ENCODE assay signal across 2 cellular contexts in the genomic region with DNA sequence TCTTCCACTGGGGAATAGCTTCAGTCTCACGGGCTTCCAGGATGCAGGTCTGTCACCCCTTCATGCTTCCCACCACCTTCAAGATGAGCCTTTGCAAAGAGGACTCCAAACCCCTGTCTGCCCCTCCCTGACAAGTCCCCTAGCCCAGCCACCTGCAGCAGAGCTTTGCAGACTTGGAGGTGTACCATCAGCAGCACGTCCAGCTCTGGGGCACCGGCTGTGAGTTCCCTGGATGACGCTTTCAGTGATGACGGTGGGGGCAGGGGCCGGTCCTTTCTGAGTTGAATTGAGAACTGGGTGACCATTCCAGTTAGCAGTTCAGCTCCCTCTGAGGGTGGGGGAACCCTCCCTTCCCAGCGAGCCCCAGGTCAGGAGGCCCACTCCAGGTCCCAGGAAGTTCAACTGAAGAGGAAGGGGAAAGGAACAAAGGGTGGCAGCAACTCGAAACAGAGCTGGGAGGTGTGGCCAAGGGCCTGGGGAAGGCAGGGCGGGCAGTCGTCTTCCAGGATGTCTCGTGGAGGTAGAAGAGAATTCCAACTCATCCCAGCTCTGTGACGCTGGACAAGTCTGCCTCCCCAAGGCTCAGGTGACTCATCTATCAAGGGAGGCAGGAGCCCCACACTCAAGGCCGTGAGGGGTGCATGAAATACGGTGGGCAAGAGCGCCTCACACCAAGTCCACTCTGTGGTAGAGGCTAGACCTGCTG.
A peak's percentile ranks its signal among the peaks of the same experiment; 100 is the strongest.
TF ChIP-seq lines count a peak whose summit lies in the region.

No MANE protein-coding gene starts in this region.

TF ChIP-seq in HepG2, 621 proteins besides CTCF, POLR2A, EP300 and RAD21 (continues in another document):
- TF ChIP-seq JUND (CRISPR knock-in tag; IDR thresholded peaks at IDR 0.05) (0 out of 2 replicates have a peak, but pooled peaks have one; percentile 33), ZNF225 (CRISPR knock-in tag; IDR thresholded peaks at IDR 0.05) (peak; percentile 30; the same call in 1 of the 2 replicates), ZNF274 (CRISPR knock-in tag; IDR thresholded peaks at IDR 0.05) (0 out of 2 replicates have a peak, but pooled peaks have one; percentile 60), ZNF737 (CRISPR knock-in tag; IDR thresholded peaks at IDR 0.05; ENCODE audit: borderline replicate concordance) (0 out of 2 replicates have a peak, but pooled peaks have one; percentile 21), FOSL2 (CRISPR knock-in tag; IDR thresholded peaks at IDR 0.05) (peak; percentile 60), ZNF891 (CRISPR knock-in tag; IDR thresholded peaks at IDR 0.05) (0 out of 2 replicates have a peak, but pooled peaks have one; percentile 47), ZNF33B (CRISPR knock-in tag; IDR thresholded peaks at IDR 0.05) (0 out of 2 replicates have a peak, but pooled peaks have one; percentile 64), ZNF230 (CRISPR knock-in tag; IDR thresholded peaks at IDR 0.05) (no peak), NBN (conservative IDR thresholded peaks at IDR 0.05) (no peak), ZNF660 (CRISPR knock-in tag; IDR thresholded peaks at IDR 0.05; ENCODE audit: borderline replicate concordance, low read depth) (no peak), ZNF333 (CRISPR knock-in tag; IDR thresholded peaks at IDR 0.05; ENCODE audit: borderline replicate concordance) (no peak)
- TF ChIP-seq, protein P1, sequence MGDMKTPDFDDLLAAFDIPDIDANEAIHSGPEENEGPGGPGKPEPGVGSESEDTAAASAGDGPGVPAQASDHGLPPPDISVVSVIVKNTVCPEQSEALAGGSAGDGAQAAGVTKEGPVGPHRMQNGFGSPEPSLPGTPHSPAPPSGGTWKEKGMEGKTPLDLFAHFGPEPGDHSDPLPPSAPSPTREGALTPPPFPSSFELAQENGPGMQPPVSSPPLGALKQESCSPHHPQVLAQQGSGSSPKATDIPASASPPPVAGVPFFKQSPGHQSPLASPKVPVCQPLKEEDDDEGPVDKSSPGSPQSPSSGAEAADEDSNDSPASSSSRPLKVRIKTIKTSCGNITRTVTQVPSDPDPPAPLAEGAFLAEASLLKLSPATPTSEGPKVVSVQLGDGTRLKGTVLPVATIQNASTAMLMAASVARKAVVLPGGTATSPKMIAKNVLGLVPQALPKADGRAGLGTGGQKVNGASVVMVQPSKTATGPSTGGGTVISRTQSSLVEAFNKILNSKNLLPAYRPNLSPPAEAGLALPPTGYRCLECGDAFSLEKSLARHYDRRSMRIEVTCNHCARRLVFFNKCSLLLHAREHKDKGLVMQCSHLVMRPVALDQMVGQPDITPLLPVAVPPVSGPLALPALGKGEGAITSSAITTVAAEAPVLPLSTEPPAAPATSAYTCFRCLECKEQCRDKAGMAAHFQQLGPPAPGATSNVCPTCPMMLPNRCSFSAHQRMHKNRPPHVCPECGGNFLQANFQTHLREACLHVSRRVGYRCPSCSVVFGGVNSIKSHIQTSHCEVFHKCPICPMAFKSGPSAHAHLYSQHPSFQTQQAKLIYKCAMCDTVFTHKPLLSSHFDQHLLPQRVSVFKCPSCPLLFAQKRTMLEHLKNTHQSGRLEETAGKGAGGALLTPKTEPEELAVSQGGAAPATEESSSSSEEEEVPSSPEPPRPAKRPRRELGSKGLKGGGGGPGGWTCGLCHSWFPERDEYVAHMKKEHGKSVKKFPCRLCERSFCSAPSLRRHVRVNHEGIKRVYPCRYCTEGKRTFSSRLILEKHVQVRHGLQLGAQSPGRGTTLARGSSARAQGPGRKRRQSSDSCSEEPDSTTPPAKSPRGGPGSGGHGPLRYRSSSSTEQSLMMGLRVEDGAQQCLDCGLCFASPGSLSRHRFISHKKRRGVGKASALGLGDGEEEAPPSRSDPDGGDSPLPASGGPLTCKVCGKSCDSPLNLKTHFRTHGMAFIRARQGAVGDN (CRISPR knock-in tag; IDR thresholded peaks at IDR 0.05) = peak; percentile 43
- TF ChIP-seq, protein P2, sequence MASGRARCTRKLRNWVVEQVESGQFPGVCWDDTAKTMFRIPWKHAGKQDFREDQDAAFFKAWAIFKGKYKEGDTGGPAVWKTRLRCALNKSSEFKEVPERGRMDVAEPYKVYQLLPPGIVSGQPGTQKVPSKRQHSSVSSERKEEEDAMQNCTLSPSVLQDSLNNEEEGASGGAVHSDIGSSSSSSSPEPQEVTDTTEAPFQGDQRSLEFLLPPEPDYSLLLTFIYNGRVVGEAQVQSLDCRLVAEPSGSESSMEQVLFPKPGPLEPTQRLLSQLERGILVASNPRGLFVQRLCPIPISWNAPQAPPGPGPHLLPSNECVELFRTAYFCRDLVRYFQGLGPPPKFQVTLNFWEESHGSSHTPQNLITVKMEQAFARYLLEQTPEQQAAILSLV (CRISPR knock-in tag; IDR thresholded peaks at IDR 0.05; ENCODE audit: borderline replicate concordance) = 0 out of 2 replicates have a peak, but pooled peaks have one; percentile 20

TF ChIP-seq in K562, 482 proteins besides CTCF, POLR2A, EP300 and RAD21:
- no peak for TF ChIP-seq JUNB (CRISPR knock-in tag; conservative IDR thresholded peaks at IDR 0.05)
- TF ChIP-seq, protein P3, sequence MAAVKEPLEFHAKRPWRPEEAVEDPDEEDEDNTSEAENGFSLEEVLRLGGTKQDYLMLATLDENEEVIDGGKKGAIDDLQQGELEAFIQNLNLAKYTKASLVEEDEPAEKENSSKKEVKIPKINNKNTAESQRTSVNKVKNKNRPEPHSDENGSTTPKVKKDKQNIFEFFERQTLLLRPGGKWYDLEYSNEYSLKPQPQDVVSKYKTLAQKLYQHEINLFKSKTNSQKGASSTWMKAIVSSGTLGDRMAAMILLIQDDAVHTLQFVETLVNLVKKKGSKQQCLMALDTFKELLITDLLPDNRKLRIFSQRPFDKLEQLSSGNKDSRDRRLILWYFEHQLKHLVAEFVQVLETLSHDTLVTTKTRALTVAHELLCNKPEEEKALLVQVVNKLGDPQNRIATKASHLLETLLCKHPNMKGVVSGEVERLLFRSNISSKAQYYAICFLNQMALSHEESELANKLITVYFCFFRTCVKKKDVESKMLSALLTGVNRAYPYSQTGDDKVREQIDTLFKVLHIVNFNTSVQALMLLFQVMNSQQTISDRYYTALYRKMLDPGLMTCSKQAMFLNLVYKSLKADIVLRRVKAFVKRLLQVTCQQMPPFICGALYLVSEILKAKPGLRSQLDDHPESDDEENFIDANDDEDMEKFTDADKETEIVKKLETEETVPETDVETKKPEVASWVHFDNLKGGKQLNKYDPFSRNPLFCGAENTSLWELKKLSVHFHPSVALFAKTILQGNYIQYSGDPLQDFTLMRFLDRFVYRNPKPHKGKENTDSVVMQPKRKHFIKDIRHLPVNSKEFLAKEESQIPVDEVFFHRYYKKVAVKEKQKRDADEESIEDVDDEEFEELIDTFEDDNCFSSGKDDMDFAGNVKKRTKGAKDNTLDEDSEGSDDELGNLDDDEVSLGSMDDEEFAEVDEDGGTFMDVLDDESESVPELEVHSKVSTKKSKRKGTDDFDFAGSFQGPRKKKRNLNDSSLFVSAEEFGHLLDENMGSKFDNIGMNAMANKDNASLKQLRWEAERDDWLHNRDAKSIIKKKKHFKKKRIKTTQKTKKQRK (IDR thresholded peaks at IDR 0.05; ENCODE audit: borderline replicate concordance, low read depth, low read length) = no peak
- TF ChIP-seq IRF2 (CRISPR knock-in tag; IDR thresholded peaks at IDR 0.05) = no peak
- TF ChIP-seq POLR2G (IDR thresholded peaks at IDR 0.05; ENCODE audit: low read depth, low read length) = peak; percentile 31; the same call in 1 of the 2 replicates
TF ChIP-seq in K562: peak in this region for 1.
